In genomic region chr2:62382757-62383156, GRCh38 we compare ENCODE assay signal across 2 cellular contexts.
TF ChIP-seq lines count a peak whose summit lies in the region.

No MANE protein-coding gene starts in this region.

TF ChIP-seq in IMR-90, 13 proteins besides CTCF, POLR2A, EP300 and RAD21 (continued from another document):
- TF ChIP-seq MAFK (IDR thresholded peaks at IDR 0.05; ENCODE audit: low read depth, low read length): no peak
- TF ChIP-seq RCOR1 (IDR thresholded peaks at IDR 0.05; ENCODE audit: insufficient replicate concordance, low read length): no peak
- no peak for TF ChIP-seq FOS (IDR thresholded peaks at IDR 0.05; ENCODE audit: low read depth, low read length)
- no peak for TF ChIP-seq CEBPB (IDR thresholded peaks at IDR 0.05; ENCODE audit: low read depth, low read length)
- TF ChIP-seq RFX5 (IDR thresholded peaks at IDR 0.05; ENCODE audit: low read depth, low read length): no peak
- no peak for TF ChIP-seq MXI1 (IDR thresholded peaks at IDR 0.05; ENCODE audit: borderline replicate concordance, low read depth, low read length)
- no peak for TF ChIP-seq ELK1 (IDR thresholded peaks at IDR 0.05; ENCODE audit: borderline replicate concordance, low read depth, low read length)
- TF ChIP-seq CHD1 (IDR thresholded peaks at IDR 0.05; ENCODE audit: low read depth, low read length): no peak
- TF ChIP-seq MAZ (IDR thresholded peaks at IDR 0.05; ENCODE audit: borderline replicate concordance, low read depth, low read length): no peak
- no peak for TF ChIP-seq BHLHE40 (IDR thresholded peaks at IDR 0.05; ENCODE audit: low read depth, low read length)
- TF ChIP-seq SMC3 (IDR thresholded peaks at IDR 0.05; ENCODE audit: low read depth, low read length): no peak
- TF ChIP-seq NFE2L2 (IDR thresholded peaks at IDR 0.05; ENCODE audit: low read depth, low read length): no peak

TF ChIP-seq in SK-N-SH, 30 proteins besides CTCF, POLR2A, EP300 and RAD21 (continued from another document):
- TF ChIP-seq PBX3 (IDR thresholded peaks at IDR 0.05): no peak
- TF ChIP-seq USF1 (IDR thresholded peaks at IDR 0.05; ENCODE audit: borderline replicate concordance, low read depth): no peak
- TF ChIP-seq ZBTB33 (IDR thresholded peaks at IDR 0.05; ENCODE audit: borderline replicate concordance, low read depth): no peak
- no peak for TF ChIP-seq MXI1 (IDR thresholded peaks at IDR 0.05; ENCODE audit: low read depth, low read length)
- no peak for TF ChIP-seq GABPA (IDR thresholded peaks at IDR 0.05; ENCODE audit: low read depth)
- no peak for TF ChIP-seq ELF1 (IDR thresholded peaks at IDR 0.05)
- TF ChIP-seq RXRA (IDR thresholded peaks at IDR 0.05; ENCODE audit: borderline replicate concordance, low read depth): no peak
- TF ChIP-seq TEAD4 (IDR thresholded peaks at IDR 0.05; ENCODE audit: borderline replicate concordance, insufficient read depth): no peak
- TF ChIP-seq MEF2A (IDR thresholded peaks at IDR 0.05; ENCODE audit: borderline replicate concordance, low read depth): no peak
- TF ChIP-seq YY1 (IDR thresholded peaks at IDR 0.05; ENCODE audit: low read depth): no peak
- no peak for TF ChIP-seq TCF12 (IDR thresholded peaks at IDR 0.05)
- no peak for TF ChIP-seq MAX (IDR thresholded peaks at IDR 0.05; ENCODE audit: low read depth)
- TF ChIP-seq SMC3 (IDR thresholded peaks at IDR 0.05; ENCODE audit: low read depth, low read length): no peak
- no peak for TF ChIP-seq CHD2 (IDR thresholded peaks at IDR 0.05; ENCODE audit: low read length, partially characterized antibody)
